Comparison of ENCODE assay signal across 1 cellular context in genomic region chr11:102430158-102430836, GRCh38.
A peak's percentile ranks its signal among the peaks of the same experiment; 100 is the strongest.
TF ChIP-seq lines count a peak whose summit lies in the region.

No MANE protein-coding gene starts in this region.

TF ChIP-seq in GM12878, 131 proteins besides CTCF, POLR2A, EP300 and RAD21 (continued from another document and continues in another):
- TF ChIP-seq RELA (IDR thresholded peaks at IDR 0.05; ENCODE audit: borderline replicate concordance, partially characterized antibody) (peak; percentile 88), RB1 (IDR thresholded peaks at IDR 0.05; ENCODE audit: borderline replicate concordance) (no peak), SKIL (IDR thresholded peaks at IDR 0.05; ENCODE audit: low read depth, poor library complexity, severe bottlenecking) (peak; percentile 88), BCL11A (IDR thresholded peaks at IDR 0.05; ENCODE audit: low read depth, low read length) (no peak; the same call in none of the 2 replicates), NFYA (IDR thresholded peaks at IDR 0.05; ENCODE audit: borderline replicate concordance, low read depth, low read length) (no peak), ZNF24 (IDR thresholded peaks at IDR 0.05) (peak; percentile 15; the same call in 1 of the 2 replicates), FOS (IDR thresholded peaks at IDR 0.05; ENCODE audit: borderline replicate concordance, extremely low read depth, insufficient read length) (no peak), SMAD5 (IDR thresholded peaks at IDR 0.05; ENCODE audit: low read depth) (no peak), ESRRA (IDR thresholded peaks at IDR 0.05; ENCODE audit: low read length) (no peak), SIN3A (IDR thresholded peaks at IDR 0.05; ENCODE audit: low read depth, low read length) (no peak), NBN (IDR thresholded peaks at IDR 0.05) (peak; percentile 97), EED (IDR thresholded peaks at IDR 0.05; ENCODE audit: low read depth) (peak; percentile 97), TAF1 (IDR thresholded peaks at IDR 0.05; ENCODE audit: borderline replicate concordance, low read depth, low read length) (0 out of 2 replicates have a peak, but pooled peaks have one; percentile 20), BRCA1 (IDR thresholded peaks at IDR 0.05; ENCODE audit: low read depth, low read length) (no peak), POU2F2 (IDR thresholded peaks at IDR 0.05; ENCODE audit: borderline replicate concordance, low read depth, low read length) (peak; percentile 80), BHLHE40 (IDR thresholded peaks at IDR 0.05; ENCODE audit: borderline replicate concordance in 1 of 2, low read depth in 2 of 2, low read length in 1 of 2) (peak; percentile 84 to 89), RAD51 (IDR thresholded peaks at IDR 0.05) (peak; percentile 10; the same call in 1 of the 2 replicates), TCF7 (IDR thresholded peaks at IDR 0.05; ENCODE audit: borderline replicate concordance) (peak; percentile 92), CREM (IDR thresholded peaks at IDR 0.05; ENCODE audit: low read depth) (peak; percentile 70; the same call in 1 of the 2 replicates), IRF4 (IDR thresholded peaks at IDR 0.05; ENCODE audit: low read depth, low read length) (peak; percentile 62; the same call in 1 of the 2 replicates), TCF12 (IDR thresholded peaks at IDR 0.05; ENCODE audit: low read depth, low read length) (0 out of 2 replicates have a peak, but pooled peaks have one; percentile 1), IKZF1 (conservative IDR thresholded peaks at IDR 0.05) (peak; percentile 93), TCF3 (IDR thresholded peaks at IDR 0.05; ENCODE audit: borderline replicate concordance, insufficient read depth, low read depth, low read length) (peak; percentile 40; the same call in 1 of the 2 replicates), IKZF2 (IDR thresholded peaks at IDR 0.05) (peak; percentile 93 to 96), MXI1 (IDR thresholded peaks at IDR 0.05; ENCODE audit: low read depth, low read length) (no peak), TARDBP (IDR thresholded peaks at IDR 0.05; ENCODE audit: borderline replicate concordance) (no peak), FOXK2 (IDR thresholded peaks at IDR 0.05) (no peak), SUPT20H (IDR thresholded peaks at IDR 0.05; ENCODE audit: borderline replicate concordance, control insufficient read depth, low read depth, low read length) (no peak), MEF2B (IDR thresholded peaks at IDR 0.05; ENCODE audit: partially characterized antibody, poor library complexity, severe bottlenecking) (peak; percentile 86), POLR2AphosphoS5 (IDR thresholded peaks at IDR 0.05; ENCODE audit: low read length) (peak; percentile 48; the same call in 1 of the 2 replicates), JUND (IDR thresholded peaks at IDR 0.05; ENCODE audit: low read depth, low read length) (no peak), ATF2 (IDR thresholded peaks at IDR 0.05; ENCODE audit: low read length) (peak; percentile 90), CBFB (IDR thresholded peaks at IDR 0.05; ENCODE audit: low read depth) (peak; percentile 71), ZNF217 (IDR thresholded peaks at IDR 0.05) (peak; percentile 59; the same call in 1 of the 2 replicates), MYC (IDR thresholded peaks at IDR 0.05; ENCODE audit: insufficient read depth, insufficient read length, insufficient replicate concordance, low read length, severe bottlenecking) (no peak), TBL1XR1 (IDR thresholded peaks at IDR 0.05; ENCODE audit: low read depth, low read length) (peak; percentile 86), SP1 (IDR thresholded peaks at IDR 0.05; ENCODE audit: low read depth, low read length) (peak; percentile 36), MTA3 (IDR thresholded peaks at IDR 0.05; ENCODE audit: borderline replicate concordance, low read length) (peak; percentile 88; the same call in 1 of the 2 replicates), MLLT1 (IDR thresholded peaks at IDR 0.05) (peak; percentile 74), MAX (IDR thresholded peaks at IDR 0.05; ENCODE audit: low read depth, low read length) (no peak)
- TF ChIP-seq, protein P1, sequence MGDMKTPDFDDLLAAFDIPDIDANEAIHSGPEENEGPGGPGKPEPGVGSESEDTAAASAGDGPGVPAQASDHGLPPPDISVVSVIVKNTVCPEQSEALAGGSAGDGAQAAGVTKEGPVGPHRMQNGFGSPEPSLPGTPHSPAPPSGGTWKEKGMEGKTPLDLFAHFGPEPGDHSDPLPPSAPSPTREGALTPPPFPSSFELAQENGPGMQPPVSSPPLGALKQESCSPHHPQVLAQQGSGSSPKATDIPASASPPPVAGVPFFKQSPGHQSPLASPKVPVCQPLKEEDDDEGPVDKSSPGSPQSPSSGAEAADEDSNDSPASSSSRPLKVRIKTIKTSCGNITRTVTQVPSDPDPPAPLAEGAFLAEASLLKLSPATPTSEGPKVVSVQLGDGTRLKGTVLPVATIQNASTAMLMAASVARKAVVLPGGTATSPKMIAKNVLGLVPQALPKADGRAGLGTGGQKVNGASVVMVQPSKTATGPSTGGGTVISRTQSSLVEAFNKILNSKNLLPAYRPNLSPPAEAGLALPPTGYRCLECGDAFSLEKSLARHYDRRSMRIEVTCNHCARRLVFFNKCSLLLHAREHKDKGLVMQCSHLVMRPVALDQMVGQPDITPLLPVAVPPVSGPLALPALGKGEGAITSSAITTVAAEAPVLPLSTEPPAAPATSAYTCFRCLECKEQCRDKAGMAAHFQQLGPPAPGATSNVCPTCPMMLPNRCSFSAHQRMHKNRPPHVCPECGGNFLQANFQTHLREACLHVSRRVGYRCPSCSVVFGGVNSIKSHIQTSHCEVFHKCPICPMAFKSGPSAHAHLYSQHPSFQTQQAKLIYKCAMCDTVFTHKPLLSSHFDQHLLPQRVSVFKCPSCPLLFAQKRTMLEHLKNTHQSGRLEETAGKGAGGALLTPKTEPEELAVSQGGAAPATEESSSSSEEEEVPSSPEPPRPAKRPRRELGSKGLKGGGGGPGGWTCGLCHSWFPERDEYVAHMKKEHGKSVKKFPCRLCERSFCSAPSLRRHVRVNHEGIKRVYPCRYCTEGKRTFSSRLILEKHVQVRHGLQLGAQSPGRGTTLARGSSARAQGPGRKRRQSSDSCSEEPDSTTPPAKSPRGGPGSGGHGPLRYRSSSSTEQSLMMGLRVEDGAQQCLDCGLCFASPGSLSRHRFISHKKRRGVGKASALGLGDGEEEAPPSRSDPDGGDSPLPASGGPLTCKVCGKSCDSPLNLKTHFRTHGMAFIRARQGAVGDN (IDR thresholded peaks at IDR 0.05), result peak; percentile 41; the same call in 1 of the 2 replicates
- TF ChIP-seq, protein P2, sequence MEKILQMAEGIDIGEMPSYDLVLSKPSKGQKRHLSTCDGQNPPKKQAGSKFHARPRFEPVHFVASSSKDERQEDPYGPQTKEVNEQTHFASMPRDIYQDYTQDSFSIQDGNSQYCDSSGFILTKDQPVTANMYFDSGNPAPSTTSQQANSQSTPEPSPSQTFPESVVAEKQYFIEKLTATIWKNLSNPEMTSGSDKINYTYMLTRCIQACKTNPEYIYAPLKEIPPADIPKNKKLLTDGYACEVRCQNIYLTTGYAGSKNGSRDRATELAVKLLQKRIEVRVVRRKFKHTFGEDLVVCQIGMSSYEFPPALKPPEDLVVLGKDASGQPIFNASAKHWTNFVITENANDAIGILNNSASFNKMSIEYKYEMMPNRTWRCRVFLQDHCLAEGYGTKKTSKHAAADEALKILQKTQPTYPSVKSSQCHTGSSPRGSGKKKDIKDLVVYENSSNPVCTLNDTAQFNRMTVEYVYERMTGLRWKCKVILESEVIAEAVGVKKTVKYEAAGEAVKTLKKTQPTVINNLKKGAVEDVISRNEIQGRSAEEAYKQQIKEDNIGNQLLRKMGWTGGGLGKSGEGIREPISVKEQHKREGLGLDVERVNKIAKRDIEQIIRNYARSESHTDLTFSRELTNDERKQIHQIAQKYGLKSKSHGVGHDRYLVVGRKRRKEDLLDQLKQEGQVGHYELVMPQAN (conservative IDR thresholded peaks at IDR 0.05), result no peak
- TF ChIP-seq, protein P3, sequence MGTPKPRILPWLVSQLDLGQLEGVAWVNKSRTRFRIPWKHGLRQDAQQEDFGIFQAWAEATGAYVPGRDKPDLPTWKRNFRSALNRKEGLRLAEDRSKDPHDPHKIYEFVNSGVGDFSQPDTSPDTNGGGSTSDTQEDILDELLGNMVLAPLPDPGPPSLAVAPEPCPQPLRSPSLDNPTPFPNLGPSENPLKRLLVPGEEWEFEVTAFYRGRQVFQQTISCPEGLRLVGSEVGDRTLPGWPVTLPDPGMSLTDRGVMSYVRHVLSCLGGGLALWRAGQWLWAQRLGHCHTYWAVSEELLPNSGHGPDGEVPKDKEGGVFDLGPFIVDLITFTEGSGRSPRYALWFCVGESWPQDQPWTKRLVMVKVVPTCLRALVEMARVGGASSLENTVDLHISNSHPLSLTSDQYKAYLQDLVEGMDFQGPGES (IDR thresholded peaks at IDR 0.05), result no peak
- TF ChIP-seq, protein P4, sequence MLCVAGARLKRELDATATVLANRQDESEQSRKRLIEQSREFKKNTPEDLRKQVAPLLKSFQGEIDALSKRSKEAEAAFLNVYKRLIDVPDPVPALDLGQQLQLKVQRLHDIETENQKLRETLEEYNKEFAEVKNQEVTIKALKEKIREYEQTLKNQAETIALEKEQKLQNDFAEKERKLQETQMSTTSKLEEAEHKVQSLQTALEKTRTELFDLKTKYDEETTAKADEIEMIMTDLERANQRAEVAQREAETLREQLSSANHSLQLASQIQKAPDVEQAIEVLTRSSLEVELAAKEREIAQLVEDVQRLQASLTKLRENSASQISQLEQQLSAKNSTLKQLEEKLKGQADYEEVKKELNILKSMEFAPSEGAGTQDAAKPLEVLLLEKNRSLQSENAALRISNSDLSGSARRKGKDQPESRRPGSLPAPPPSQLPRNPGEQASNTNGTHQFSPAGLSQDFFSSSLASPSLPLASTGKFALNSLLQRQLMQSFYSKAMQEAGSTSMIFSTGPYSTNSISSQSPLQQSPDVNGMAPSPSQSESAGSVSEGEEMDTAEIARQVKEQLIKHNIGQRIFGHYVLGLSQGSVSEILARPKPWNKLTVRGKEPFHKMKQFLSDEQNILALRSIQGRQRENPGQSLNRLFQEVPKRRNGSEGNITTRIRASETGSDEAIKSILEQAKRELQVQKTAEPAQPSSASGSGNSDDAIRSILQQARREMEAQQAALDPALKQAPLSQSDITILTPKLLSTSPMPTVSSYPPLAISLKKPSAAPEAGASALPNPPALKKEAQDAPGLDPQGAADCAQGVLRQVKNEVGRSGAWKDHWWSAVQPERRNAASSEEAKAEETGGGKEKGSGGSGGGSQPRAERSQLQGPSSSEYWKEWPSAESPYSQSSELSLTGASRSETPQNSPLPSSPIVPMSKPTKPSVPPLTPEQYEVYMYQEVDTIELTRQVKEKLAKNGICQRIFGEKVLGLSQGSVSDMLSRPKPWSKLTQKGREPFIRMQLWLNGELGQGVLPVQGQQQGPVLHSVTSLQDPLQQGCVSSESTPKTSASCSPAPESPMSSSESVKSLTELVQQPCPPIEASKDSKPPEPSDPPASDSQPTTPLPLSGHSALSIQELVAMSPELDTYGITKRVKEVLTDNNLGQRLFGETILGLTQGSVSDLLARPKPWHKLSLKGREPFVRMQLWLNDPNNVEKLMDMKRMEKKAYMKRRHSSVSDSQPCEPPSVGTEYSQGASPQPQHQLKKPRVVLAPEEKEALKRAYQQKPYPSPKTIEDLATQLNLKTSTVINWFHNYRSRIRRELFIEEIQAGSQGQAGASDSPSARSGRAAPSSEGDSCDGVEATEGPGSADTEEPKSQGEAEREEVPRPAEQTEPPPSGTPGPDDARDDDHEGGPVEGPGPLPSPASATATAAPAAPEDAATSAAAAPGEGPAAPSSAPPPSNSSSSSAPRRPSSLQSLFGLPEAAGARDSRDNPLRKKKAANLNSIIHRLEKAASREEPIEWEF (IDR thresholded peaks at IDR 0.05; ENCODE audit: insufficient replicate concordance, low read depth, low read length), result no peak
- TF ChIP-seq, protein P5, sequence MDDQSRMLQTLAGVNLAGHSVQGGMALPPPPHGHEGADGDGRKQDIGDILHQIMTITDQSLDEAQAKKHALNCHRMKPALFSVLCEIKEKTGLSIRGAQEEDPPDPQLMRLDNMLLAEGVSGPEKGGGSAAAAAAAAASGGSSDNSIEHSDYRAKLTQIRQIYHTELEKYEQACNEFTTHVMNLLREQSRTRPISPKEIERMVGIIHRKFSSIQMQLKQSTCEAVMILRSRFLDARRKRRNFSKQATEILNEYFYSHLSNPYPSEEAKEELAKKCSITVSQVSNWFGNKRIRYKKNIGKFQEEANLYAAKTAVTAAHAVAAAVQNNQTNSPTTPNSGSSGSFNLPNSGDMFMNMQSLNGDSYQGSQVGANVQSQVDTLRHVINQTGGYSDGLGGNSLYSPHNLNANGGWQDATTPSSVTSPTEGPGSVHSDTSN (IDR thresholded peaks at IDR 0.05; ENCODE audit: insufficient replicate concordance, low read depth, low read length), result no peak
